8 cellular contexts compared by ENCODE assay signal in the genomic region with DNA sequence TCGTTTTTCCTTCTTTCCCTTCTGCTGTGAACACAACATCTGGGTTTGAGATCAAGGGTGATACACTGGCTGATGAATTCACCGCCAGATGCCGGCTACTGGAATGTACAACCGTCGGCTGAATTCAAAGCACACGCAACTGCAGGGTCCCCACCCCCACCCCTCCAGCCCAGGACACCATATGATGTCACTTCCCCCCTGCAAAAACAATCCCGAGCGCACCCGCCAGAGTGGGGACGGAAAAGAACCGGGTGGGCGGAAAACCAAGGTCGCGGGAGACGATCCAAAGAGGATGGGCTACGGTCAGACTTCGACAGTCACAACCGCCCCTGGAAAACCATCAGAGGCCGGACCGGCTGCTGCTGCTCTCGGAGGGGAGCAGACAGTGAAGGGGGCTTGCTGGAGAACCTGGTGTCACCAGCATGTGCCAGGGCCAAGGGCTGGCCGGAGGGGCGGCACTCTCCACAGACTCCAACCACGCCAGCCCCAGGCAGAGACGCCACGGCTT. TPM values are rescaled to one million over a fixed set of nuclear protein-coding genes. Genes with fewer than 3 reads are reported as not detected.
DNase-seq lines count a peak whose midpoint lies in the region; ATAC-seq, FAIRE-seq and TF ChIP-seq lines count a peak whose summit lies in the region.

No MANE protein-coding gene starts in this region.

- TF ChIP-seq POLR2A in GM12891 (IDR thresholded peaks at IDR 0.05; ENCODE audit: low read depth, low read length): no peak
- no peak for TF ChIP-seq POLR2A in GM12892 (IDR thresholded peaks at IDR 0.05; ENCODE audit: low read depth, low read length)

- H3K27ac Mint-ChIP-seq in activated CD8-positive, alpha-beta T cell treated with anti-CD3 and anti-CD28 coated beads for 36 hours: peak overlapping the region; percentile 57

- CTCF ChIA-PET in activated CD8-positive, alpha-beta T cell treated with anti-CD3 and anti-CD28 coated beads for 36 hours (lab: Charles Lee): interaction anchor here (1.0 kb wide), 1 partner anchor 14 kb away, joined by 4 read pairs; no protein-coding TSS in a partner anchor

- no peaks in the 10 kb centered on the region for H3K9me3 Mint-ChIP-seq in activated CD8-positive, alpha-beta T cell treated with anti-CD3 and anti-CD28 coated beads for 36 hours

- FAIRE-seq in GM12891 (lab: Jason Lieb, UNC) (no peak), GM12892 (lab: Jason Lieb, UNC) (no peak)

- TF ChIP-seq CTCF in activated CD8-positive, alpha-beta T cell treated with anti-CD3 and anti-CD28 coated beads for 36 hours (IDR thresholded peaks at IDR 0.05): no peak
- TF ChIP-seq CTCF in fibroblast of the aortic adventitia (IDR thresholded peaks at IDR 0.05; ENCODE audit: insufficient read depth, low read length): no peak

- peak; percentile 67 for ATAC-seq in activated CD8-positive, alpha-beta T cell treated with anti-CD3 and anti-CD28 coated beads for 36 hours
- ATAC-seq in GM19324 (IDR thresholded peaks at IDR 0.05; ENCODE audit: low FRiP score, unreplicated experiment): no peak
- ATAC-seq in GM18907 (IDR thresholded peaks at IDR 0.05; ENCODE audit: unreplicated experiment): no peak
- ATAC-seq in GM21367 (IDR thresholded peaks at IDR 0.05; ENCODE audit: unreplicated experiment): no peak

- DNase-seq in GM12891 (ENCODE audit: insufficient read length, low spot score) (no peak), fibroblast of the aortic adventitia (ENCODE audit: low read depth) (peak; percentile 95), pulmonary artery endothelial cell (ENCODE audit: low read depth, low spot score) (peak; percentile 54), GM12892 (ENCODE audit: insufficient read length) (no peak)
- DNase-seq in activated CD8-positive, alpha-beta T cell treated with anti-CD3 and anti-CD28 coated beads for 36 hours: peak; percentile 56

- peak overlapping the region; percentile 13 for H3K4me3 ChIP-seq in fibroblast of the aortic adventitia (ENCODE audit: low read depth, low read length)

- no peaks in the 10 kb centered on the region for H3K36me3 Mint-ChIP-seq in activated CD8-positive, alpha-beta T cell treated with anti-CD3 and anti-CD28 coated beads for 36 hours (ENCODE audit: low read depth)

- POLR2A ChIA-PET in activated CD8-positive, alpha-beta T cell treated with anti-CD3 and anti-CD28 coated beads for 36 hours (lab: Charles Lee): interaction anchor here (1.3 kb wide), 1 partner anchor 10 kb away, joined by 4 read pairs; no protein-coding TSS in a partner anchor

- intact Hi-C loops in activated CD8-positive, alpha-beta T cell treated with anti-CD3 and anti-CD28 coated beads for 36 hours (cut with micrococcal nuclease): no loop called here

- H3K4me1 Mint-ChIP-seq in activated CD8-positive, alpha-beta T cell treated with anti-CD3 and anti-CD28 coated beads for 36 hours (ENCODE audit: low read depth): peaks cover 25% of the 10 kb centered on the region

- peak overlapping the region; percentile 43 for H3K4me3 Mint-ChIP-seq in activated CD8-positive, alpha-beta T cell treated with anti-CD3 and anti-CD28 coated beads for 36 hours

- peaks cover 2% of the 10 kb centered on the region for H3K27me3 Mint-ChIP-seq in activated CD8-positive, alpha-beta T cell treated with anti-CD3 and anti-CD28 coated beads for 36 hours

TF ChIP-seq in GM12891, 5 proteins besides CTCF, POLR2A, EP300 and RAD21:
- TF ChIP-seq PAX5 (IDR thresholded peaks at IDR 0.05; ENCODE audit: insufficient read depth, low read length, severe bottlenecking) (no peak), POU2F2 (IDR thresholded peaks at IDR 0.05; ENCODE audit: low read depth, low read length) (no peak), TAF1 (IDR thresholded peaks at IDR 0.05; ENCODE audit: low read depth, low read length) (no peak), POLR2AphosphoS5 (IDR thresholded peaks at IDR 0.05; ENCODE audit: low read depth, low read length) (no peak), SPI1 (IDR thresholded peaks at IDR 0.05; ENCODE audit: low read depth, low read length) (0 out of 2 replicates have a peak, but pooled peaks have one; percentile 2)

RNA-seq across cellular contexts. Expression of a gene that starts 23.3 kb away (rescaled TPM):
- polyA plus RNA-seq in GM12891 (2012; ENCODE audit: low read depth, missing spikeins): not detected
- under 1 TPM in 1 of 2 experiments, not detected in 1; 0.18 TPM for total RNA-seq in activated CD8-positive, alpha-beta T cell treated with anti-CD3 and anti-CD28 coated beads for 36 hours
- total RNA-seq in fibroblast of the aortic adventitia (ENCODE audit: low replicate concordance) (1.5 and 3.3 TPM in 2 replicates), pulmonary artery endothelial cell (0.73 and 1.3 TPM in 2 replicates)
- not detected for polyA plus RNA-seq in GM12892 (2012; ENCODE audit: missing spikeins)

RNA-seq across cellular contexts. Expression of a gene that starts 39.1 kb away (rescaled TPM):
- polyA plus RNA-seq in GM12891 (2012; ENCODE audit: low read depth, missing spikeins): 27.4 TPM
- 10 to 100 TPM; 86.3 to 93.2 TPM for total RNA-seq in activated CD8-positive, alpha-beta T cell treated with anti-CD3 and anti-CD28 coated beads for 36 hours
- 27.5 and 36.7 TPM in 2 replicates for total RNA-seq in fibroblast of the aortic adventitia (ENCODE audit: low replicate concordance)
- total RNA-seq in pulmonary artery endothelial cell: 18.9 and 19.1 TPM in 2 replicates
- 38.1 TPM for polyA plus RNA-seq in GM12892 (2012; ENCODE audit: missing spikeins)

RNA-seq across cellular contexts. Expression of a gene that starts 45.5 kb away (rescaled TPM):
- polyA plus RNA-seq in GM12891 (2012; ENCODE audit: low read depth, missing spikeins): 0.04 TPM
- 1 to 10 TPM; 2.4 to 2.5 TPM for total RNA-seq in activated CD8-positive, alpha-beta T cell treated with anti-CD3 and anti-CD28 coated beads for 36 hours
- total RNA-seq in fibroblast of the aortic adventitia (ENCODE audit: low replicate concordance) (132 and 180 TPM in 2 replicates), pulmonary artery endothelial cell (34.1 and 39.5 TPM in 2 replicates)
- polyA plus RNA-seq in GM12892 (2012; ENCODE audit: missing spikeins): not detected

Comparison
In these comparisons a context has a peak if more than half of its experiments do, and no peak if none do; other contexts are left out.
1. DNase-seq: peak in activated CD8-positive, alpha-beta T cell treated with anti-CD3 and anti-CD28 coated beads for 36 hours (single experiment), fibroblast of the aortic adventitia (single experiment) and pulmonary artery endothelial cell (single experiment); none in GM12891 (single experiment) and GM12892 (single experiment).
2. RNA of a gene that starts 45.5 kb away (total RNA-seq): 132 to 180 TPM in fibroblast of the aortic adventitia and 34.1 to 39.5 TPM in pulmonary artery endothelial cell; 2.4 to 2.5 TPM in activated CD8-positive, alpha-beta T cell treated with anti-CD3 and anti-CD28 coated beads for 36 hours; every median in the first group is over 10 times any median in the second.